In genomic region chr10:68153473-68154210, GRCh38 we compare ENCODE assay signal across 8 cellular contexts. TPM values are rescaled to one million over a fixed set of nuclear protein-coding genes. Genes with fewer than 3 reads are reported as not detected.
DNase-seq lines count a peak whose midpoint lies in the region; ATAC-seq lines count a peak whose summit lies in the region.

No MANE protein-coding gene starts in this region.

- H3K4me1 Mint-ChIP-seq in activated naive CD4-positive, alpha-beta T cell treated with anti-CD3 and anti-CD28 coated beads, Interleukin-2, amount 10 ng/mL, durations not matched to agents 7 days and 5 days = no peaks in the 10 kb centered on the region
- H3K4me1 Mint-ChIP-seq in T-helper 2 cell treated with Interferon-gamma antibody and Interleukin-4, amounts not matched to agents 5 μg/mL and 100 μg/mL, for 36 hours (ENCODE audit: low read depth) = peaks cover 4% of the 10 kb centered on the region

- no peaks in the 10 kb centered on the region for H3K27me3 ChIP-seq in muscle layer of colon (ENCODE audit: control insufficient read depth in 1 of 2, insufficient read depth in 2 of 2, low read length in 2 of 2)

- no peaks in the 10 kb centered on the region for H3K9me3 ChIP-seq in muscle layer of colon (ENCODE audit: low read length)

- H3K4me3 Mint-ChIP-seq in activated naive CD4-positive, alpha-beta T cell treated with anti-CD3 and anti-CD28 coated beads, Interleukin-2, amount 10 ng/mL, durations not matched to agents 7 days and 5 days = no peak overlapping the region
- no peak overlapping the region for H3K4me3 Mint-ChIP-seq in T-helper 2 cell treated with Interferon-gamma antibody and Interleukin-4, amounts not matched to agents 5 μg/mL and 100 μg/mL, for 36 hours

- H3K9ac ChIP-seq in muscle layer of colon (ENCODE audit: low read length) = no peak overlapping the region

- no peak for DNase-seq in activated naive CD4-positive, alpha-beta T cell treated with anti-CD3 and anti-CD28 coated beads, Interleukin-2, amount 50 U/mL, for 72 hours (ENCODE audit: low spot score in 2 of 2)
- DNase-seq in activated naive CD4-positive, alpha-beta T cell treated with anti-CD3 and anti-CD28 coated beads, Interleukin-2, amount 10 ng/mL, durations not matched to agents 7 days and 5 days = no peak
- peak; percentile 99 for DNase-seq in NCI-H460 (ENCODE audit: extremely low read depth, low read depth)
- DNase-seq in epidermal melanocyte (ENCODE audit: insufficient read length, low spot score) = peak; percentile 51
- no peak for DNase-seq in T-helper 2 cell treated with Interferon-gamma antibody and Interleukin-4, amounts not matched to agents 5 μg/mL and 100 μg/mL, for 36 hours (ENCODE audit: low spot score)
- no peak for DNase-seq in activated CD8-positive, alpha-beta memory T cell treated with anti-CD3 and anti-CD28 coated beads for 24 hours

- no peaks in the 10 kb centered on the region for H3K27me3 Mint-ChIP-seq in activated naive CD4-positive, alpha-beta T cell treated with anti-CD3 and anti-CD28 coated beads, Interleukin-2, amount 10 ng/mL, durations not matched to agents 7 days and 5 days
- no peaks in the 10 kb centered on the region for H3K27me3 Mint-ChIP-seq in T-helper 2 cell treated with Interferon-gamma antibody and Interleukin-4, amounts not matched to agents 5 μg/mL and 100 μg/mL, for 36 hours (ENCODE audit: low read depth)

- H3K36me3 ChIP-seq in muscle layer of colon (ENCODE audit: insufficient read depth, low read length) = no peaks in the 10 kb centered on the region

- H3K27ac ChIP-seq in muscle layer of colon (ENCODE audit: low read depth, low read length) = peak overlapping the region; percentile 16

- H3K27ac Mint-ChIP-seq in activated naive CD4-positive, alpha-beta T cell treated with anti-CD3 and anti-CD28 coated beads, Interleukin-2, amount 50 U/mL, for 72 hours = no peak overlapping the region
- H3K27ac Mint-ChIP-seq in activated naive CD4-positive, alpha-beta T cell treated with anti-CD3 and anti-CD28 coated beads, Interleukin-2, amount 10 ng/mL, durations not matched to agents 7 days and 5 days = no peak overlapping the region
- H3K27ac Mint-ChIP-seq in T-helper 2 cell treated with Interferon-gamma antibody and Interleukin-4, amounts not matched to agents 5 μg/mL and 100 μg/mL, for 36 hours = no peak overlapping the region

- H3K4me3 ChIP-seq in muscle layer of colon (ENCODE audit: low read depth in 1 of 2, low read length in 2 of 2) = no peak overlapping the region

- CTCF ChIA-PET in activated naive CD4-positive, alpha-beta T cell treated with anti-CD3 and anti-CD28 coated beads, Interleukin-2, amount 10 ng/mL, durations not matched to agents 7 days and 5 days (lab: Charles Lee) = interaction anchor here (0.6 to 7.1 kb wide), 7 partner anchors 139 to 373 kb away, joined by 3 to 76 read pairs (median 5); no protein-coding TSS in a partner anchor

- ATAC-seq in activated naive CD4-positive, alpha-beta T cell treated with anti-CD3 and anti-CD28 coated beads, Interleukin-2, amount 50 U/mL, for 72 hours = peak; percentile 29 to 70
- ATAC-seq in GM21529 (IDR thresholded peaks at IDR 0.05; ENCODE audit: unreplicated experiment) = no peak

- peaks cover 13% of the 10 kb centered on the region for H3K4me1 ChIP-seq in muscle layer of colon (ENCODE audit: insufficient read depth, low read length)

- no peaks in the 10 kb centered on the region for H3K36me3 Mint-ChIP-seq in activated naive CD4-positive, alpha-beta T cell treated with anti-CD3 and anti-CD28 coated beads, Interleukin-2, amount 50 U/mL, for 72 hours
- no peaks in the 10 kb centered on the region for H3K36me3 Mint-ChIP-seq in activated naive CD4-positive, alpha-beta T cell treated with anti-CD3 and anti-CD28 coated beads, Interleukin-2, amount 10 ng/mL, durations not matched to agents 7 days and 5 days
- no peaks in the 10 kb centered on the region for H3K36me3 Mint-ChIP-seq in T-helper 2 cell treated with Interferon-gamma antibody and Interleukin-4, amounts not matched to agents 5 μg/mL and 100 μg/mL, for 36 hours (ENCODE audit: low read depth)

- no peaks in the 10 kb centered on the region for H3K9me3 Mint-ChIP-seq in activated naive CD4-positive, alpha-beta T cell treated with anti-CD3 and anti-CD28 coated beads, Interleukin-2, amount 50 U/mL, for 72 hours
- no peaks in the 10 kb centered on the region for H3K9me3 Mint-ChIP-seq in activated naive CD4-positive, alpha-beta T cell treated with anti-CD3 and anti-CD28 coated beads, Interleukin-2, amount 10 ng/mL, durations not matched to agents 7 days and 5 days
- H3K9me3 Mint-ChIP-seq in T-helper 2 cell treated with Interferon-gamma antibody and Interleukin-4, amounts not matched to agents 5 μg/mL and 100 μg/mL, for 36 hours = no peaks in the 10 kb centered on the region

RNA-seq across cellular contexts. Expression of gene MYPN, which starts 44.4 kb away (rescaled TPM):
- not detected for total RNA-seq in activated naive CD4-positive, alpha-beta T cell treated with anti-CD3 and anti-CD28 coated beads, Interleukin-2, amount 50 U/mL, for 72 hours
- 5.4 and 6.2 TPM in 2 replicates for total RNA-seq in NCI-H460 (2014; rRNA removed; shearing (Covaris generic))
- 2.2 and 2.6 TPM in 2 replicates for polyA plus RNA-seq in NCI-H460 (2014; cell fraction: nucleus; rRNA removed)

Comparison
In these comparisons a context has a peak if more than half of its experiments do, and no peak if none do; other contexts are left out.
1. DNase-seq: peak in NCI-H460 (single experiment) and epidermal melanocyte (single experiment); none in activated naive CD4-positive, alpha-beta T cell treated with anti-CD3 and anti-CD28 coated beads, Interleukin-2, amount 50 U/mL, for 72 hours (0 of 2), activated naive CD4-positive, alpha-beta T cell treated with anti-CD3 and anti-CD28 coated beads, Interleukin-2, amount 10 ng/mL, durations not matched to agents 7 days and 5 days (single experiment), T-helper 2 cell treated with Interferon-gamma antibody and Interleukin-4, amounts not matched to agents 5 μg/mL and 100 μg/mL, for 36 hours (single experiment) and activated CD8-positive, alpha-beta memory T cell treated with anti-CD3 and anti-CD28 coated beads for 24 hours (single experiment).